ENCODE assay signal across 8 cellular contexts in genomic region chr7:117872565-117873055, GRCh38. TPM values are rescaled to one million over a fixed set of nuclear protein-coding genes. Genes with fewer than 3 reads are reported as not detected.
DNase-seq lines count a peak whose midpoint lies in the region; ATAC-seq and TF ChIP-seq lines count a peak whose summit lies in the region.

No MANE protein-coding gene starts in this region.

- peak; percentile 24 to 38 for DNase-seq in Caco-2
- no peak for DNase-seq in LNCaP clone FGC (ENCODE audit: low read depth)
- peak; percentile 46 for DNase-seq in left lobe of liver (ENCODE audit: low spot score)
- no peak for DNase-seq in activated naive CD4-positive, alpha-beta T cell treated with Interleukin-2 at 50 U/mL for 16 hours
- no peak for DNase-seq in KG1 (lab: John Stamatoyannopoulos, UW)

- peak in 1 of 2 experiments; percentile 5 for TF ChIP-seq CTCF in Caco-2 (IDR thresholded peaks at IDR 0.05; ENCODE audit: insufficient read depth in 1 of 2, low read depth in 1 of 2, low read length in 1 of 2, severe bottlenecking in 1 of 2, unreplicated experiment in 1 of 2)
- no peak for TF ChIP-seq CTCF in LNCaP clone FGC (IDR thresholded peaks at IDR 0.05; ENCODE audit: control insufficient read depth, extremely low read depth, insufficient read depth)

- H3K36me3 ChIP-seq in Caco-2 (ENCODE audit: control insufficient read depth, insufficient read depth, low read length) (no peaks in the 10 kb centered on the region), stomach smooth muscle (ENCODE audit: control insufficient read depth in 2 of 2, insufficient read depth in 2 of 2, low read length in 2 of 2) (no peaks in the 10 kb centered on the region)

- H3K27me3 ChIP-seq in Caco-2 (replicated peaks; ENCODE audit: control insufficient read depth, insufficient read depth, low read length) (no peaks in the 10 kb centered on the region), stomach smooth muscle (ENCODE audit: control insufficient read depth in 1 of 2, insufficient read depth in 2 of 2, low read length in 2 of 2) (no peaks in the 10 kb centered on the region)

- H3K9me3 ChIP-seq in Caco-2 (no peaks in the 10 kb centered on the region), stomach smooth muscle (ENCODE audit: control insufficient read depth in 2 of 2, low read length in 2 of 2) (no peaks in the 10 kb centered on the region)

- H3K4me3 ChIP-seq in Caco-2 (ENCODE audit: low read depth, low read length) (peak overlapping the region; percentile 62), LNCaP clone FGC (ENCODE audit: low read depth, low read length) (peak overlapping the region; percentile 43), stomach smooth muscle (ENCODE audit: low read length in 2 of 2) (peak overlapping the region; percentile 71 to 95)

- ATAC-seq in left lobe of liver, result peak; percentile 71
- ATAC-seq in HG03159 (IDR thresholded peaks at IDR 0.05; ENCODE audit: unreplicated experiment), result no peak

- no peaks in the 10 kb centered on the region for H3K36me3 Mint-ChIP-seq in Caco-2 (ENCODE audit: insufficient read depth, unreplicated experiment)

- H3K27ac Mint-ChIP-seq in Caco-2 (ENCODE audit: unreplicated experiment), result no peak overlapping the region

- peaks cover 13% of the 10 kb centered on the region for H3K4me1 Mint-ChIP-seq in Caco-2 (ENCODE audit: low read depth, unreplicated experiment)

- H3K27ac ChIP-seq in cingulate gyrus (ENCODE audit: low read depth, low read length) (peak overlapping the region; percentile 90), stomach smooth muscle (ENCODE audit: low read length) (no peak overlapping the region)

- BruUV-seq in Caco-2 (replicated peaks; lab: Mats Ljungman, UMichigan), result no TSS peak

- CTCF ChIA-PET in Caco-2 (lab: Charles Lee), result interaction anchor here (0.7 kb wide), 1 partner anchor 22 kb away, joined by 3 read pairs; no protein-coding TSS in a partner anchor

- POLR2A ChIA-PET in Caco-2 (lab: Charles Lee), result no interaction called here

- 0 out of 2 replicates have a peak, but pooled peaks cover 7% of the 10 kb centered on the region for H3K4me1 ChIP-seq in Caco-2
- H3K4me1 ChIP-seq in stomach smooth muscle (ENCODE audit: control insufficient read depth, insufficient read depth, low read length), result peaks cover 11% of the 10 kb centered on the region

- intact Hi-C loops in Caco-2 (cut with micrococcal nuclease; ENCODE audit: unreplicated experiment), result loop anchor here (2.0 to 5.0 kb wide), 2 partner anchors 35 to 122 kb away; no protein-coding TSS in a partner anchor

- peak overlapping the region; percentile 64 to 67 for H3K9ac ChIP-seq in stomach smooth muscle (ENCODE audit: low read length in 2 of 2)

- peak overlapping the region; percentile 78 for H3K4me3 Mint-ChIP-seq in Caco-2 (ENCODE audit: unreplicated experiment)

- H3K27me3 Mint-ChIP-seq in Caco-2 (ENCODE audit: insufficient read depth, unreplicated experiment), result peaks cover 25% of the 10 kb centered on the region

- no peaks in the 10 kb centered on the region for H3K9me3 Mint-ChIP-seq in Caco-2 (ENCODE audit: unreplicated experiment)

RNA-seq across cellular contexts. Expression of gene CTTNBP2, which starts 0.6 kb away (rescaled TPM):
- total RNA-seq in Caco-2 (2022) (3.2 and 3.3 TPM in 2 replicates), left lobe of liver (1.9 TPM)

Comparison
In these comparisons a context has a peak if more than half of its experiments do, and no peak if none do; other contexts are left out.
1. DNase-seq: peak in Caco-2 (2 of 2) and left lobe of liver (single experiment); none in LNCaP clone FGC (single experiment), activated naive CD4-positive, alpha-beta T cell treated with Interleukin-2 at 50 U/mL for 16 hours (single experiment) and KG1 (single experiment).
2. Peak in every context shown above with its lines, with median percentiles within 50 percentile points of each other: H3K4me3 ChIP-seq.